ENCODE assay signal across 18 cellular contexts in genomic region chr5:38157024-38157423, GRCh38.
"Had no signal": no experiment of that assay in that cellular context is flagged by ENCODE, and none has a peak within 500 bp of the region (broad histone marks: within the 10 kb centered on the region; RNA-seq: fewer than 3 reads in every experiment).

No MANE protein-coding gene starts in this region.

- H3K4me3 ChIP-seq: gastroesophageal sphincter, right atrium auricular region, skin epidermis, tibial nerve, uterus had no signal

- H3K36me3 ChIP-seq: gastroesophageal sphincter, right atrium auricular region, tibial nerve, uterus had no signal

- DNase-seq: activated CD4-positive, alpha-beta T cell treated with anti-CD3 and anti-CD28 coated beads, Interleukin-2, amount 10 ng/mL, durations not matched to agents 7 days and 5 days; activated CD8-positive, alpha-beta memory T cell treated with anti-CD3 and anti-CD28 coated beads for 24 hours; activated naive CD4-positive, alpha-beta T cell; aorta; cortex of kidney; effector memory CD4-positive, alpha-beta T cell; occipital lobe; stimulated activated CD4-positive, alpha-beta T cell treated with anti-CD3 and anti-CD28 coated beads, Interleukin-4, amount 100 ng/mL, for 24 hours; stimulated activated naive CD4-positive, alpha-beta T cell treated with Interleukin-2 at 50 U/mL for 16 hours; substantia nigra; uterus had no signal

- H3K4me3 Mint-ChIP-seq: activated CD4-positive, alpha-beta T cell treated with anti-CD3 and anti-CD28 coated beads, Interleukin-2, amount 10 ng/mL, durations not matched to agents 7 days and 5 days; nephron had no signal

- H3K27me3 Mint-ChIP-seq: progenitor cell of endocrine pancreas had no signal

- H3K27ac ChIP-seq: epithelial cell of prostate, gastroesophageal sphincter, right atrium auricular region, skin epidermis, tibial nerve, uterus had no signal

- H3K4me1 Mint-ChIP-seq: activated CD4-positive, alpha-beta T cell treated with anti-CD3 and anti-CD28 coated beads, Interleukin-2, amount 10 ng/mL, durations not matched to agents 7 days and 5 days; nephron had no signal

- H3K9me3 Mint-ChIP-seq: activated CD4-positive, alpha-beta T cell treated with anti-CD3 and anti-CD28 coated beads, Interleukin-2, amount 10 ng/mL, durations not matched to agents 7 days and 5 days had no signal

- ATAC-seq: gastroesophageal sphincter had no signal

- H3K9me3 ChIP-seq: gastroesophageal sphincter, right atrium auricular region, tibial nerve, uterus had no signal

- H3K27ac Mint-ChIP-seq: activated CD4-positive, alpha-beta T cell treated with anti-CD3 and anti-CD28 coated beads, Interleukin-2, amount 10 ng/mL, durations not matched to agents 7 days and 5 days; nephron; progenitor cell of endocrine pancreas had no signal

- H3K4me1 ChIP-seq: gastroesophageal sphincter, right atrium auricular region, tibial nerve, uterus had no signal

- H3K27me3 ChIP-seq: gastroesophageal sphincter, right atrium auricular region, tibial nerve, uterus had no signal
